In genomic region chr1:18271336-18271735, GRCh38 we compare ENCODE assay signal across 34 cellular contexts.
"Had no signal": no experiment of that assay in that cellular context is flagged by ENCODE, and none has a peak within 500 bp of the region (broad histone marks: within the 10 kb centered on the region; RNA-seq: fewer than 3 reads in every experiment).

No MANE protein-coding gene starts in this region.

- DNase-seq: Kasumi-1, MG63, MM.1S, MV-4-11, NCI-H1048, NCI-H1092, NCI-H1092 treated with DMSO at 0.1 percent for 48 hours, NCI-H1105, NCI-H1105 treated with DMSO at 0.1 percent for 48 hours, NCI-H1417, NCI-H1417 treated with DMSO at 0.1 percent for 48 hours, NCI-H1436, NCI-H1436 treated with DMSO at 0.1 percent for 48 hours, NCI-H146, NCI-H1694, NCI-H1694 treated with DMSO at 0.1 percent for 48 hours, NCI-H187, NCI-H187 treated with DMSO at 0.1 percent for 48 hours, NCI-H1930, NCI-H2029, NCI-H2029 treated with DMSO at 0.1 percent for 48 hours, NCI-H2081, NCI-H2081 treated with DMSO at 0.1 percent for 48 hours, NCI-H2107, NCI-H2171, NCI-H2171 treated with DMSO at 0.1 percent for 48 hours, NCI-H2227 treated with DMSO at 0.1 percent for 48 hours, NCI-H345, NCI-H446, NCI-H446 treated with DMSO at 0.1 percent for 48 hours, NCI-H510A, NCI-H510A treated with DMSO at 0.1 percent for 48 hours, NCI-H524, NCI-H524 treated with DMSO at 0.1 percent for 48 hours had no signal

- H3K4me3 ChIP-seq: MG63 had no signal

- H3K9me3 ChIP-seq: MG63 had no signal

- H3K36me3 ChIP-seq: MG63 had no signal

- H3K27me3 ChIP-seq: MG63 had no signal
